In genomic region chr20:49501917-49502316, GRCh38 we compare ENCODE assay signal across 14 cellular contexts. TPM values are rescaled to one million over a fixed set of nuclear protein-coding genes. Genes with fewer than 3 reads are reported as not detected.
DNase-seq lines count a peak whose midpoint lies in the region; ATAC-seq, FAIRE-seq and TF ChIP-seq lines count a peak whose summit lies in the region.
"Had no signal": no experiment of that assay in that cellular context is flagged by ENCODE, and none has a peak within 500 bp of the region (broad histone marks: within the 10 kb centered on the region; RNA-seq: fewer than 3 reads in every experiment).

No MANE protein-coding gene starts in this region.

- H3K9ac ChIP-seq in astrocyte (ENCODE audit: low read length): no peak overlapping the region

- ATAC-seq in left lobe of liver (peak; percentile 64), GM18870 (IDR thresholded peaks at IDR 0.05; ENCODE audit: unreplicated experiment) (no peak)

- H3K9me3 ChIP-seq in astrocyte (ENCODE audit: insufficient read depth, low read depth, low read length): no peaks in the 10 kb centered on the region

- H3K4me3 ChIP-seq in astrocyte (ENCODE audit: insufficient read depth, low read depth, low read length): no peak overlapping the region

- peaks cover 30% of the 10 kb centered on the region for H3K27me3 ChIP-seq in astrocyte (ENCODE audit: insufficient read depth, low read length)

- H3K4me1 Mint-ChIP-seq in astrocyte (ENCODE audit: low read depth, unreplicated experiment): peaks cover 4% of the 10 kb centered on the region
- H3K4me1 Mint-ChIP-seq: activated naive CD8-positive, alpha-beta T cell treated with anti-CD3 and anti-CD28 coated beads, Interleukin-2, amount 10 ng/mL, durations not matched to agents 7 days and 5 days had no signal

- H3K9me3 Mint-ChIP-seq in astrocyte (ENCODE audit: unreplicated experiment): peaks cover 5% of the 10 kb centered on the region
- H3K9me3 Mint-ChIP-seq: activated naive CD8-positive, alpha-beta T cell treated with anti-CD3 and anti-CD28 coated beads, Interleukin-2, amount 10 ng/mL, durations not matched to agents 7 days and 5 days had no signal

- FAIRE-seq in astrocyte (lab: Jason Lieb, UNC): no peak
- FAIRE-seq: D721Med had no signal

- H3K79me2 ChIP-seq in astrocyte (ENCODE audit: insufficient read depth, low read length): no peaks in the 10 kb centered on the region

- TF ChIP-seq CTCF in astrocyte (IDR thresholded peaks at IDR 0.05; ENCODE audit: insufficient read depth, low read depth, low read length): no peak

- DNase-seq in ELR (ENCODE audit: low read depth) (peak; percentile 58), KBM-7 (peak; percentile 20), astrocyte (ENCODE audit: low read depth) (peak; percentile 31), left lobe of liver (ENCODE audit: low spot score) (no peak), C1 segment of cervical spinal cord (lab: John Stamatoyannopoulos, UW) (no peak), hippocampal formation (lab: John Stamatoyannopoulos, UW) (no peak)
- DNase-seq: activated naive CD8-positive, alpha-beta T cell treated with anti-CD3 and anti-CD28 coated beads, Interleukin-2, amount 10 ng/mL, durations not matched to agents 7 days and 5 days; effector CD4-positive, alpha-beta T cell; hypothalamus; midbrain; NCI-H1436 treated with DMSO at 0.1 percent for 48 hours; stimulated activated CD4-positive, alpha-beta T cell treated with anti-CD3 and anti-CD28 coated beads, Interleukin-4, amount 100 ng/mL, for 1 hour had no signal

- peaks cover 4% of the 10 kb centered on the region for H3K4me1 ChIP-seq in astrocyte (ENCODE audit: insufficient read depth, low read length)

- H3K27me3 Mint-ChIP-seq in astrocyte (ENCODE audit: low read depth, unreplicated experiment): peaks cover 12% of the 10 kb centered on the region

- in situ Hi-C loops in KBM-7 (cut with MboI; ENCODE audit: low pct_unique_long_range_greater_than_20kb, low sequenced_read_pairs): loop anchor here (25.0 kb wide), 1 partner anchor 165 kb away; no protein-coding TSS in a partner anchor

- no peaks in the 10 kb centered on the region for H3K36me3 Mint-ChIP-seq in astrocyte (ENCODE audit: low read depth, unreplicated experiment)
- H3K36me3 Mint-ChIP-seq: activated naive CD8-positive, alpha-beta T cell treated with anti-CD3 and anti-CD28 coated beads, Interleukin-2, amount 10 ng/mL, durations not matched to agents 7 days and 5 days had no signal

- H3K4me3 Mint-ChIP-seq in astrocyte (ENCODE audit: unreplicated experiment): no peak overlapping the region
- H3K4me3 Mint-ChIP-seq: activated naive CD8-positive, alpha-beta T cell treated with anti-CD3 and anti-CD28 coated beads, Interleukin-2, amount 10 ng/mL, durations not matched to agents 7 days and 5 days had no signal

- H4K20me1 ChIP-seq in astrocyte (ENCODE audit: insufficient read depth, low read length): no peaks in the 10 kb centered on the region

- no peak overlapping the region for H3K4me2 ChIP-seq in astrocyte (ENCODE audit: low read length)

- H2AFZ ChIP-seq in astrocyte (ENCODE audit: low read depth, low read length): no peak overlapping the region

- no peak overlapping the region for H3K27ac ChIP-seq in astrocyte (ENCODE audit: low read depth, low read length)

- H3K27ac Mint-ChIP-seq in astrocyte (ENCODE audit: unreplicated experiment): no peak overlapping the region
- H3K27ac Mint-ChIP-seq: activated naive CD8-positive, alpha-beta T cell treated with anti-CD3 and anti-CD28 coated beads, Interleukin-2, amount 10 ng/mL, durations not matched to agents 7 days and 5 days had no signal

- H3K36me3 ChIP-seq in astrocyte (ENCODE audit: insufficient read depth, low read length): no peaks in the 10 kb centered on the region

RNA-seq across cellular contexts. Expression of gene KCNB1, which starts 19.4 kb away (rescaled TPM):
- 0.38 and 0.48 TPM in 2 replicates for total RNA-seq in astrocyte
- total RNA-seq in left lobe of liver: 6.5 TPM

Comparison
In these comparisons a context has a peak if more than half of its experiments do, and no peak if none do; other contexts are left out.
1. DNase-seq: peak in ELR (single experiment), KBM-7 (single experiment) and astrocyte (single experiment); none in left lobe of liver (single experiment), C1 segment of cervical spinal cord (0 of 14) and hippocampal formation (0 of 2).